ENCODE assay signal across 16 cellular contexts in the genomic region with DNA sequence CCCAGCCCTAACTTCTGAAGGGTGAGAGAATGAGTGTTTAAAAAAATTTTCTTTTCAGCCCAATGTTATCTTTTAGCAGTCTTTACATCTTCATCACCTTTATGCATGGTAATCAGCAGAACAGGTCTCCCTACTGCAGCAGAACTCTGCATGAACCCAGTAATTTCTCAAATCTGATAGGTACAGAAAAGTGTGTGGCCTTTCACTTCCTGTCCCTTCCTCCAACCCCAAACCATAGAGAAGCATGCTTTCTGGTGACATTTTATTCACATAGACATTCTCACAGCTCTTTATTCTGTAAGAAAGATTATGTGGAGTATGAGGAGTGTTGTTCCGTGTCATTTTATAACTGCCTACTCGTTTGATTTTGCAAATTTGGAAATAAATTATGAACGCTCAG.
DNase-seq lines count a peak whose midpoint lies in the region; ATAC-seq, FAIRE-seq and TF ChIP-seq lines count a peak whose summit lies in the region.
"Had no signal": no experiment of that assay in that cellular context is flagged by ENCODE, and none has a peak within 500 bp of the region (broad histone marks: within the 10 kb centered on the region; RNA-seq: fewer than 3 reads in every experiment).

No MANE protein-coding gene starts in this region.

- in situ Hi-C loops in HAP-1 (cut with MboI; ENCODE audit: low sequenced_read_pairs) = no loop called here

- peaks cover 26% of the 10 kb centered on the region for H3K36me3 Mint-ChIP-seq in CD4-positive, alpha-beta T cell (ENCODE audit: low read depth)
- peaks cover 54% of the 10 kb centered on the region for H3K36me3 Mint-ChIP-seq in activated T-helper 2 cell treated with anti-CD3 and anti-CD28 coated beads, Interferon-gamma antibody, Interleukin-2, Interleukin-4, amounts not matched to agents 10 μg/mL and 5 μg/mL and 100 μg/mL, durations not matched to agents 14 hours and 24 hours and 36 hours (ENCODE audit: low read depth)

- H3K9ac ChIP-seq in colonic mucosa (ENCODE audit: low read depth in 2 of 2, low read length in 2 of 2) = no peak overlapping the region

- H3K4me1 ChIP-seq in colonic mucosa (no peaks in the 10 kb centered on the region), HAP-1 (no peaks in the 10 kb centered on the region)

- CTCF ChIA-PET in CD4-positive, alpha-beta T cell (lab: Charles Lee) = no interaction called here

- peak; percentile 41 for ATAC-seq in CD4-positive, alpha-beta T cell (ENCODE audit: poor library complexity)
- peak; percentile 79 for ATAC-seq in GM18907 (IDR thresholded peaks at IDR 0.05; ENCODE audit: unreplicated experiment)
- peak; percentile 61 for ATAC-seq in HG03159 (IDR thresholded peaks at IDR 0.05; ENCODE audit: unreplicated experiment)
- ATAC-seq: left colon had no signal

- H3K4me3 ChIP-seq in colonic mucosa (no peak overlapping the region), HAP-1 (no peak overlapping the region)

- intact Hi-C loops in CD4-positive, alpha-beta T cell (cut with DNase I, micrococcal nuclease) = no loop called here
- intact Hi-C loops in activated T-helper 2 cell treated with anti-CD3 and anti-CD28 coated beads, Interferon-gamma antibody, Interleukin-2, Interleukin-4, amounts not matched to agents 10 μg/mL and 5 μg/mL and 100 μg/mL, durations not matched to agents 14 hours and 24 hours and 36 hours (cut with micrococcal nuclease) = loop anchor here (2.0 to 10.0 kb wide), 5 partner anchors 45 to 617 kb away; no protein-coding TSS in a partner anchor
- intact Hi-C loops in colonic mucosa (cut with DNase I) = no loop called here

- POLR2A ChIA-PET in CD4-positive, alpha-beta T cell (lab: Charles Lee) = interaction anchor here (1.1 kb wide), 1 partner anchor 11 kb away, joined by 4 read pairs; no protein-coding TSS in a partner anchor

- FAIRE-seq in HTR-8/SVneo (lab: Jason Lieb, UNC) = no peak

- peaks cover 53% of the 10 kb centered on the region for H3K4me1 Mint-ChIP-seq in CD4-positive, alpha-beta T cell (ENCODE audit: low read depth)
- peaks cover 61% of the 10 kb centered on the region for H3K4me1 Mint-ChIP-seq in activated T-helper 2 cell treated with anti-CD3 and anti-CD28 coated beads, Interferon-gamma antibody, Interleukin-2, Interleukin-4, amounts not matched to agents 10 μg/mL and 5 μg/mL and 100 μg/mL, durations not matched to agents 14 hours and 24 hours and 36 hours (ENCODE audit: low read depth)

- no peaks in the 10 kb centered on the region for H3K9me3 ChIP-seq in CD4-positive, alpha-beta T cell (ENCODE audit: control insufficient read depth, low read length)
- no peaks in the 10 kb centered on the region for H3K9me3 ChIP-seq in colonic mucosa
- H3K9me3 ChIP-seq in HAP-1 = no peaks in the 10 kb centered on the region

- H3K4me3 Mint-ChIP-seq in CD4-positive, alpha-beta T cell = no peak overlapping the region
- peak overlapping the region; percentile 22 for H3K4me3 Mint-ChIP-seq in activated T-helper 2 cell treated with anti-CD3 and anti-CD28 coated beads, Interferon-gamma antibody, Interleukin-2, Interleukin-4, amounts not matched to agents 10 μg/mL and 5 μg/mL and 100 μg/mL, durations not matched to agents 14 hours and 24 hours and 36 hours (ENCODE audit: low read depth)

- no peaks in the 10 kb centered on the region for H3K27me3 Mint-ChIP-seq in CD4-positive, alpha-beta T cell
- H3K27me3 Mint-ChIP-seq in activated T-helper 2 cell treated with anti-CD3 and anti-CD28 coated beads, Interferon-gamma antibody, Interleukin-2, Interleukin-4, amounts not matched to agents 10 μg/mL and 5 μg/mL and 100 μg/mL, durations not matched to agents 14 hours and 24 hours and 36 hours (ENCODE audit: low read depth) = no peaks in the 10 kb centered on the region

- no peak for TF ChIP-seq CTCF in CD4-positive, alpha-beta T cell (IDR thresholded peaks at IDR 0.05)
- no peak for TF ChIP-seq CTCF in colonic mucosa (IDR thresholded peaks at IDR 0.05)

- no peaks in the 10 kb centered on the region for H3K9me3 Mint-ChIP-seq in CD4-positive, alpha-beta T cell
- H3K9me3 Mint-ChIP-seq in activated T-helper 2 cell treated with anti-CD3 and anti-CD28 coated beads, Interferon-gamma antibody, Interleukin-2, Interleukin-4, amounts not matched to agents 10 μg/mL and 5 μg/mL and 100 μg/mL, durations not matched to agents 14 hours and 24 hours and 36 hours = no peaks in the 10 kb centered on the region

- H3K27ac Mint-ChIP-seq in CD4-positive, alpha-beta T cell = no peak overlapping the region
- H3K27ac Mint-ChIP-seq in activated T-helper 2 cell treated with anti-CD3 and anti-CD28 coated beads, Interferon-gamma antibody, Interleukin-2, Interleukin-4, amounts not matched to agents 10 μg/mL and 5 μg/mL and 100 μg/mL, durations not matched to agents 14 hours and 24 hours and 36 hours = peak overlapping the region; percentile 44

- no peaks in the 10 kb centered on the region for H3K36me3 ChIP-seq in colonic mucosa
- no peaks in the 10 kb centered on the region for H3K36me3 ChIP-seq in HAP-1 (replicated peaks)

- H3K27me3 ChIP-seq in CD4-positive, alpha-beta T cell (ENCODE audit: control insufficient read depth, insufficient read depth, low read length) = no peaks in the 10 kb centered on the region
- no peaks in the 10 kb centered on the region for H3K27me3 ChIP-seq in colonic mucosa
- H3K27me3 ChIP-seq in HAP-1 (ENCODE audit: low read depth) = no peaks in the 10 kb centered on the region

- DNase-seq in CD4-positive, alpha-beta T cell = no peak
- DNase-seq in activated T-helper 2 cell treated with anti-CD3 and anti-CD28 coated beads, Interferon-gamma antibody, Interleukin-2, Interleukin-4, amounts not matched to agents 10 μg/mL and 5 μg/mL and 100 μg/mL, durations not matched to agents 14 hours and 24 hours and 36 hours (ENCODE audit: low spot score) = no peak
- DNase-seq in HTR-8/SVneo (ENCODE audit: insufficient read length, low spot score) (no peak), colonic mucosa (no peak), HAP-1 (ENCODE audit: low spot score in 2 of 2) (no peak), NCI-H1105 (lab: John Stamatoyannopoulos, UW) (no peak)
- DNase-seq: activated CD8-positive, alpha-beta memory T cell treated with anti-CD3 and anti-CD28 coated beads, Interleukin-2, amount 50 U/mL, for 4 hours; amygdala; DMS79 treated with DMSO at 0.1 percent for 48 hours; Kasumi-1; left colon; NCI-H2081; NCI-H82; stimulated activated CD4-positive, alpha-beta T cell treated with anti-CD3 and anti-CD28 coated beads, Interleukin-2, amount 100 ng/mL, for 24 hours had no signal

- H3K27ac ChIP-seq in CD4-positive, alpha-beta T cell (ENCODE audit: low read depth, low read length) = no peak overlapping the region
- H3K27ac ChIP-seq in colonic mucosa = no peak overlapping the region
